1 cellular context compared by ENCODE assay signal in genomic region chr5:76761118-76761517, GRCh38. TPM values are rescaled to one million over a fixed set of nuclear protein-coding genes. Genes with fewer than 3 reads are reported as not detected.
"Had no signal": no experiment of that assay in that cellular context is flagged by ENCODE, and none has a peak within 500 bp of the region (broad histone marks: within the 10 kb centered on the region; RNA-seq: fewer than 3 reads in every experiment).

No MANE protein-coding gene starts in this region.

RNA-seq across cellular contexts. Expression of gene F2RL1, which starts 57.7 kb away (rescaled TPM):
- total RNA-seq: OCI-LY7 had no signal
